In the genomic region with DNA sequence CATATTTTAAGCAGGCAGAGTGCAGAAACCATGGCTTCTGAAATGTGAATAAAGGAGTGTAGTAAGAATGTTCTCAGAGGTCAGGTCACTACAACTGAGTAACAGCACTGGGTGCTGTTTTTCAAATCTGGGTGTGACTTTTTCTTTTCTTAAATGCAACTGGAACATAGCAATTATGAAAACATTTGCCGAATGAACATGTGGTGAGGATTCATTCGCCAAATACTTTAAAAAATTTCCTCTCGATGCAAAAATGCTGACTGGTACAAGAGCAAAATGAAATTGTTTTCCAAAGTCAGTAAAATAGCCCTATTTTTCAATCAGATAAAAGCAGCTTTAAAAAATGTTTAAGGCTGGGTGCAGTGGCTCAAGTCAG, we compare ENCODE assay signal across 14 cellular contexts. TPM values are rescaled to one million over a fixed set of nuclear protein-coding genes. Genes with fewer than 3 reads are reported as not detected.
DNase-seq lines count a peak whose midpoint lies in the region; ATAC-seq and TF ChIP-seq lines count a peak whose summit lies in the region.
"Had no signal": no experiment of that assay in that cellular context is flagged by ENCODE, and none has a peak within 500 bp of the region (broad histone marks: within the 10 kb centered on the region; RNA-seq: fewer than 3 reads in every experiment).

No MANE protein-coding gene starts in this region.

- H3K4me1 ChIP-seq in adipocyte (ENCODE audit: control insufficient read depth, insufficient read depth, low read length) (peaks cover 37% of the 10 kb centered on the region), gastroesophageal sphincter (peaks cover 6 to 63% (median 22%) of the 10 kb centered on the region in 3 donors), thyroid gland (peaks cover 7 to 25% of the 10 kb centered on the region in 2 donors)

- DNase-seq in CD14-positive monocyte (ENCODE audit: low spot score) = no peak
- DNase-seq in adipocyte (ENCODE audit: low read depth) = peak; percentile 55
- peak; percentile 72 for DNase-seq in stromal cell of bone marrow (ENCODE audit: low read depth)
- no peak for DNase-seq in NCI-H1048 (lab: John Stamatoyannopoulos, UW)
- no peak for DNase-seq in nephron progenitor cell
- no peak for DNase-seq in thyroid gland
- DNase-seq: activated CD8-positive, alpha-beta memory T cell treated with anti-CD3 and anti-CD28 coated beads for 24 hours; EL; NCI-H1105; NCI-H226; stimulated activated naive CD8-positive, alpha-beta T cell treated with anti-CD3 and anti-CD28 coated beads, Interleukin-15, amount 100 ng/mL, for 72 hours had no signal

- ATAC-seq in gastroesophageal sphincter = peak; percentile 46
- ATAC-seq in GM21825 (IDR thresholded peaks at IDR 0.05; ENCODE audit: unreplicated experiment) = no peak
- ATAC-seq: stimulated activated naive CD8-positive, alpha-beta T cell treated with anti-CD3 and anti-CD28 coated beads, Interleukin-15, amount 100 ng/mL, for 72 hours had no signal

- H3K27ac ChIP-seq in gastroesophageal sphincter = peak overlapping the region in 3 of 4 donors; percentile 40 to 86 (median 79)
- H3K27ac ChIP-seq in thyroid gland = no peak overlapping the region

- peaks cover 72% of the 10 kb centered on the region for H3K4me1 Mint-ChIP-seq in CD14-positive monocyte
- peaks cover 15% of the 10 kb centered on the region for H3K4me1 Mint-ChIP-seq in nephron progenitor cell

- H3K36me3 ChIP-seq in adipocyte (ENCODE audit: control insufficient read depth, insufficient read depth, low read length, severe bottlenecking) = peaks cover 46% of the 10 kb centered on the region
- H3K36me3 ChIP-seq in gastroesophageal sphincter = peaks cover 0 to 65% of the 10 kb centered on the region in 2 donors
- peaks cover 24% of the 10 kb centered on the region in 2 donors for H3K36me3 ChIP-seq in thyroid gland

- H3K36me3 Mint-ChIP-seq in CD14-positive monocyte = peaks cover 78 to 88% of the 10 kb centered on the region in 2 donors
- H3K36me3 Mint-ChIP-seq in nephron progenitor cell (ENCODE audit: low read depth) = peaks cover 68% of the 10 kb centered on the region

- no peak for TF ChIP-seq EP300 in gastroesophageal sphincter (IDR thresholded peaks at IDR 0.05)

- H3K27me3 Mint-ChIP-seq in CD14-positive monocyte (ENCODE audit: low read depth in 3 of 3) = no peaks in the 10 kb centered on the region
- no peaks in the 10 kb centered on the region for H3K27me3 Mint-ChIP-seq in nephron progenitor cell (ENCODE audit: low read depth, poor library complexity)
- H3K27me3 Mint-ChIP-seq: stimulated activated naive CD8-positive, alpha-beta T cell treated with anti-CD3 and anti-CD28 coated beads, Interleukin-15, amount 100 ng/mL, for 72 hours had no signal

- H3K9me3 ChIP-seq in adipocyte (ENCODE audit: control insufficient read depth, low read length) = no peaks in the 10 kb centered on the region
- H3K9me3 ChIP-seq in gastroesophageal sphincter = no peaks in the 10 kb centered on the region
- no peaks in the 10 kb centered on the region for H3K9me3 ChIP-seq in thyroid gland
- H3K9me3 ChIP-seq: spleen had no signal

- H3K9ac ChIP-seq in adipocyte (ENCODE audit: low read length) = peak overlapping the region; percentile 85

- H3K4me3 Mint-ChIP-seq in CD14-positive monocyte = no peak overlapping the region
- no peak overlapping the region for H3K4me3 Mint-ChIP-seq in nephron progenitor cell
- H3K4me3 Mint-ChIP-seq: stimulated activated naive CD8-positive, alpha-beta T cell treated with anti-CD3 and anti-CD28 coated beads, Interleukin-15, amount 100 ng/mL, for 72 hours had no signal

- H3K27ac Mint-ChIP-seq in CD14-positive monocyte (peak overlapping the region in 5 of 7 donors; percentile 50 to 99 (median 99)), nephron progenitor cell (no peak overlapping the region)
- H3K27ac Mint-ChIP-seq: stimulated activated naive CD8-positive, alpha-beta T cell treated with anti-CD3 and anti-CD28 coated beads, Interleukin-15, amount 100 ng/mL, for 72 hours had no signal

- no peak for TF ChIP-seq CTCF in CD14-positive monocyte (IDR thresholded peaks at IDR 0.05)
- no peak for TF ChIP-seq CTCF in gastroesophageal sphincter (IDR thresholded peaks at IDR 0.05)
- TF ChIP-seq CTCF in nephron progenitor cell (IDR thresholded peaks at IDR 0.05) = no peak
- TF ChIP-seq CTCF in thyroid gland (IDR thresholded peaks at IDR 0.05) = no peak

- H3K4me3 ChIP-seq in adipocyte (ENCODE audit: low read length) (peak overlapping the region; percentile 59), gastroesophageal sphincter (no peak overlapping the region), thyroid gland (replicated peaks in 1 of 3) (no peak overlapping the region)
- H3K4me3 ChIP-seq: spleen had no signal

- intact Hi-C loops in CD14-positive monocyte (cut with micrococcal nuclease) = loop anchor here in 1 of 2 donors (5.0 kb wide), 1 partner anchor 35 kb away; the partner anchor contains the start of gene KIAA0513
- intact Hi-C loops in thyroid gland (cut with DNase I) = no loop called here

- H3K27me3 ChIP-seq in adipocyte (replicated peaks; ENCODE audit: control insufficient read depth, insufficient read depth, low read length) (no peaks in the 10 kb centered on the region), gastroesophageal sphincter (no peaks in the 10 kb centered on the region), thyroid gland (no peaks in the 10 kb centered on the region)
- H3K27me3 ChIP-seq: spleen had no signal

- H3K9me3 Mint-ChIP-seq in CD14-positive monocyte = peaks cover 0 to 2% (median 0%) of the 10 kb centered on the region in 7 donors
- no peaks in the 10 kb centered on the region for H3K9me3 Mint-ChIP-seq in nephron progenitor cell
- H3K9me3 Mint-ChIP-seq: stimulated activated naive CD8-positive, alpha-beta T cell treated with anti-CD3 and anti-CD28 coated beads, Interleukin-15, amount 100 ng/mL, for 72 hours had no signal

- TF ChIP-seq POLR2A in gastroesophageal sphincter (IDR thresholded peaks at IDR 0.05) (no peak), thyroid gland (IDR thresholded peaks at IDR 0.05) (no peak)

- 57 to 59% methylated on average over 3 of the region's 3 CpGs for WGBS in gastroesophageal sphincter (ENCODE audit: low coverage in 1 of 2), 2 donors
- WGBS in thyroid gland, 2 donors = 76 to 79% methylated on average over 3 of the region's 3 CpGs

RNA-seq across cellular contexts. Expression of gene ZDHHC7, which starts 18.6 kb away (rescaled TPM):
- polyA plus RNA-seq in CD14-positive monocyte = 100 to 1,000 TPM in 1 of 2 donors, 10 to 100 TPM in 1; 99.7 to 129 TPM
- total RNA-seq in gastroesophageal sphincter = 10 to 100 TPM; 55.3 to 77.5 (median 66.3) TPM
- 10 to 100 TPM; 49.8 to 59.2 (median 54.3) TPM for total RNA-seq in thyroid gland

RNA-seq across cellular contexts. Expression of gene KIAA0513, which starts 34.9 kb away (rescaled TPM):
- 10 to 100 TPM; 21.4 to 32.7 TPM for polyA plus RNA-seq in CD14-positive monocyte
- total RNA-seq in gastroesophageal sphincter (10 to 100 TPM; 14.8 to 43.4 (median 28.5) TPM), thyroid gland (1 to 10 TPM; 6.2 to 8.4 (median 7.5) TPM)

Comparison
In these comparisons a context has a peak if more than half of its experiments do, and no peak if none do; other contexts are left out.
1. DNase-seq: peak in adipocyte (single experiment) and stromal cell of bone marrow (single experiment); none in CD14-positive monocyte (single experiment), NCI-H1048 (single experiment), nephron progenitor cell (single experiment) and thyroid gland (0 of 2).
2. H3K27ac ChIP-seq: peak in gastroesophageal sphincter (3 of 4); none in thyroid gland (0 of 3).